In genomic region chr2:113173563-113174368, GRCh38 we compare ENCODE assay signal across 8 cellular contexts. TPM values are rescaled to one million over a fixed set of nuclear protein-coding genes. Genes with fewer than 3 reads are reported as not detected.
DNase-seq lines count a peak whose midpoint lies in the region; ATAC-seq lines count a peak whose summit lies in the region.

Gene PSD4, plus strand, starts transcription at chr2:113173971. Its CDS starts 8,486 bp downstream, at chr2:113182457.

- peak within 1 kb of the TSS; percentile 30 to 58 for H3K4me3 ChIP-seq in mucosa of rectum (ENCODE audit: low read length in 2 of 2)

- peaks cover 78% of the 10 kb centered on the region for H3K36me3 Mint-ChIP-seq in activated naive CD8-positive, alpha-beta T cell treated with anti-CD3 and anti-CD28 coated beads for 36 hours
- H3K36me3 Mint-ChIP-seq in stimulated activated naive CD8-positive, alpha-beta T cell treated with anti-CD3 and anti-CD28 coated beads, Interleukin-15, Interleukin-2, amounts not matched to agents 100 ng/mL and 50 ng/mL, for 24 hours (ENCODE audit: low read depth), result peaks cover 41% of the 10 kb centered on the region

- H3K27me3 Mint-ChIP-seq in activated naive CD8-positive, alpha-beta T cell treated with anti-CD3 and anti-CD28 coated beads for 36 hours, result no peaks in the 10 kb centered on the region
- H3K27me3 Mint-ChIP-seq in stimulated activated naive CD8-positive, alpha-beta T cell treated with anti-CD3 and anti-CD28 coated beads, Interleukin-15, Interleukin-2, amounts not matched to agents 100 ng/mL and 50 ng/mL, for 24 hours, result no peaks in the 10 kb centered on the region

- no peaks in the 10 kb centered on the region for H3K9me3 ChIP-seq in mucosa of rectum (ENCODE audit: control insufficient read depth in 2 of 2, low read length in 2 of 2)

- H3K4me1 Mint-ChIP-seq in activated naive CD8-positive, alpha-beta T cell treated with anti-CD3 and anti-CD28 coated beads for 36 hours, result peaks cover 66% of the 10 kb centered on the region
- peaks cover 81% of the 10 kb centered on the region for H3K4me1 Mint-ChIP-seq in stimulated activated naive CD8-positive, alpha-beta T cell treated with anti-CD3 and anti-CD28 coated beads, Interleukin-15, Interleukin-2, amounts not matched to agents 100 ng/mL and 50 ng/mL, for 24 hours (ENCODE audit: low read depth)

- peak within 1 kb of the TSS; percentile 93 for H3K4me3 Mint-ChIP-seq in activated naive CD8-positive, alpha-beta T cell treated with anti-CD3 and anti-CD28 coated beads for 36 hours
- H3K4me3 Mint-ChIP-seq in stimulated activated naive CD8-positive, alpha-beta T cell treated with anti-CD3 and anti-CD28 coated beads, Interleukin-15, Interleukin-2, amounts not matched to agents 100 ng/mL and 50 ng/mL, for 24 hours, result peak within 1 kb of the TSS; percentile 91

- ATAC-seq in GM19023 (IDR thresholded peaks at IDR 0.05; ENCODE audit: unreplicated experiment) (peak; percentile 80), HG03135 (IDR thresholded peaks at IDR 0.05; ENCODE audit: unreplicated experiment) (peak; percentile 78)

- H3K27ac Mint-ChIP-seq in activated naive CD8-positive, alpha-beta T cell treated with anti-CD3 and anti-CD28 coated beads for 36 hours, result peak within 1 kb of the TSS; percentile 95
- H3K27ac Mint-ChIP-seq in stimulated activated naive CD8-positive, alpha-beta T cell treated with anti-CD3 and anti-CD28 coated beads, Interleukin-15, Interleukin-2, amounts not matched to agents 100 ng/mL and 50 ng/mL, for 24 hours, result peak within 1 kb of the TSS; percentile 93

- peaks cover 0 to 2% of the 10 kb centered on the region in 2 donors for H3K36me3 ChIP-seq in mucosa of rectum (ENCODE audit: control insufficient read depth in 2 of 2, insufficient read depth in 2 of 2, low read length in 2 of 2)

- H3K4me1 ChIP-seq in mucosa of rectum (ENCODE audit: control insufficient read depth in 2 of 2, insufficient read depth in 2 of 2, low read length in 2 of 2), result peaks cover 5 to 16% of the 10 kb centered on the region in 2 donors

- H3K27ac ChIP-seq in mucosa of rectum (ENCODE audit: low read depth in 2 of 2, low read length in 2 of 2), result peak within 1 kb of the TSS in 1 of 2 donors; percentile 84

- peaks cover 8% of the 10 kb centered on the region for H3K9me3 Mint-ChIP-seq in activated naive CD8-positive, alpha-beta T cell treated with anti-CD3 and anti-CD28 coated beads for 36 hours
- H3K9me3 Mint-ChIP-seq in stimulated activated naive CD8-positive, alpha-beta T cell treated with anti-CD3 and anti-CD28 coated beads, Interleukin-15, Interleukin-2, amounts not matched to agents 100 ng/mL and 50 ng/mL, for 24 hours, result peaks cover 5% of the 10 kb centered on the region

- peak within 1 kb of the TSS in 1 of 2 donors; percentile 43 for H3K9ac ChIP-seq in mucosa of rectum (ENCODE audit: low read depth in 1 of 2, low read length in 2 of 2)

- intact Hi-C loops in T-helper 1 cell treated with Interleukin-12 subunit alpha and Interleukin-12 subunit beta and Interleukin-4 antibody, amounts not matched to agents 30 ng/mL and 1 ng/mL, for 36 hours (cut with micrococcal nuclease), result loop anchor here (1.0 to 10.0 kb wide), 11 partner anchors 16 to 1119 kb away; partner anchors contain the start of genes TMEM87B and TTL

- H3K27me3 ChIP-seq in mucosa of rectum (ENCODE audit: control insufficient read depth in 2 of 2, insufficient read depth in 2 of 2, low read length in 2 of 2), result no peaks in the 10 kb centered on the region

- peak; percentile 89 for DNase-seq in activated naive CD8-positive, alpha-beta T cell treated with anti-CD3 and anti-CD28 coated beads for 36 hours
- DNase-seq in cortex of kidney (lab: John Stamatoyannopoulos, UW) (no peak), NCI-H524 (lab: John Stamatoyannopoulos, UW) (no peak)

RNA-seq across cellular contexts. Expression of gene PSD4, which starts in this region (rescaled TPM):
- total RNA-seq in T-helper 1 cell treated with Interleukin-12 subunit alpha and Interleukin-12 subunit beta and Interleukin-4 antibody, amounts not matched to agents 30 ng/mL and 1 ng/mL, for 36 hours, result 334 and 338 TPM in 2 replicates
- total RNA-seq in activated naive CD8-positive, alpha-beta T cell treated with anti-CD3 and anti-CD28 coated beads for 36 hours, result 100 to 1,000 TPM; 194 to 198 TPM
